In the genomic region with DNA sequence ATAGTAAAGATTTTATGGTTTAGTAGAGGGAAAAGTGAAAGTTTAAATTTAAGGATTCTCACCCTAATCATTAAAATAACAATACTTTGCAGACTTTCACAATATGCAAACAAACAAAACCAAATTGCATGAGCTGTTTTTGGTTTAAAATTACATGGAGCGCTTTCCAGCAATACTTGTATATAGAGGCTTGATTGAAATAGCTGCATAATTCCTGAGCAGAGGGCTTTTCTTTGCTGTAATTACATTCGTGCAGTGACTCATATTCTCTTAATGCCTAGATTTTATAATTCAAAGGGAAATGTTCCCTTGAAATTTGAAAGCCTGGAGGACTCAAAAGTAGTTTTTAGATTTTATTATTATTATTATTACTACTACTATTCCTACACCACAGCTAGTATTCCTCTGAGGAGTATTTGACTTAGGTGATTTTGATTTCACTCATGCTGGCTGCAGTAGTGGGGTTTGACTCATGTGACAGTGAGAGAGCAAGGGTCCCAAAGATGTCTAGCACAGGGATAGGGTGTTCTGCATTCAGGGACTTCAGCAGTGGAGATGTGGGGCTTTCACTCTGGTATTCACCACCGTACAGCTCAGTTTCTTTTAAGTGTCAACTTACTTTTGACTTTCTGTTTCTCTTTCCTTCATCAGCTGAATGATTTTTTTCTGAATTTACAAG, we compare ENCODE assay signal across 12 cellular contexts.
A peak's percentile ranks its signal among the peaks of the same experiment; 100 is the strongest.
DNase-seq lines count a peak whose midpoint lies in the region; ATAC-seq, FAIRE-seq and TF ChIP-seq lines count a peak whose summit lies in the region.
"Had no signal": no experiment of that assay in that cellular context is flagged by ENCODE, and none has a peak within 500 bp of the region (broad histone marks: within the 10 kb centered on the region; RNA-seq: fewer than 3 reads in every experiment).

No MANE protein-coding gene starts in this region.

- H3K4me1 ChIP-seq in HUES48 (ENCODE audit: control insufficient read depth, insufficient read depth, low read length) (peaks cover 12% of the 10 kb centered on the region), esophagus squamous epithelium (no peaks in the 10 kb centered on the region), colonic mucosa (no peaks in the 10 kb centered on the region)

- H3K9ac ChIP-seq in HUES48 (ENCODE audit: low read depth, low read length) (no peak overlapping the region), colonic mucosa (ENCODE audit: low read depth in 2 of 2, low read length in 2 of 2) (no peak overlapping the region)

- H3K9me3 ChIP-seq in HUES48 (ENCODE audit: control insufficient read depth, insufficient read depth, low read length) (peaks cover 4% of the 10 kb centered on the region; the same call in 1 of the 2 replicates), esophagus squamous epithelium (no peaks in the 10 kb centered on the region), colonic mucosa (no peaks in the 10 kb centered on the region)

- 42 to 46% methylated on average over 3 of the region's 3 CpGs for WGBS in esophagus squamous epithelium, 2 donors

- intact Hi-C loops in esophagus squamous epithelium (cut with DNase I) = no loop called here
- intact Hi-C loops in colonic mucosa (cut with DNase I) = no loop called here

- peak; percentile 85 for ATAC-seq in GM19467 (IDR thresholded peaks at IDR 0.05; ENCODE audit: unreplicated experiment)
- ATAC-seq in HG02884 (IDR thresholded peaks at IDR 0.05; ENCODE audit: unreplicated experiment) = peak; percentile 70

- H3K36me3 ChIP-seq in HUES48 (ENCODE audit: control insufficient read depth, insufficient read depth, low read length) (no peaks in the 10 kb centered on the region), esophagus squamous epithelium (no peaks in the 10 kb centered on the region), colonic mucosa (no peaks in the 10 kb centered on the region)

- no peaks in the 10 kb centered on the region for H3K27me3 ChIP-seq in HUES48 (ENCODE audit: control insufficient read depth, insufficient read depth, low read length)
- no peaks in the 10 kb centered on the region for H3K27me3 ChIP-seq in esophagus squamous epithelium
- H3K27me3 ChIP-seq in colonic mucosa = no peaks in the 10 kb centered on the region

- FAIRE-seq in GM18507 (lab: Jason Lieb, UNC) = peak; percentile 67
- FAIRE-seq: H54 had no signal

- H3K4me3 ChIP-seq in HUES48 (ENCODE audit: low read depth, low read length) (peak overlapping the region; percentile 13; the same call in 1 of the 2 replicates), esophagus squamous epithelium (no peak overlapping the region), colonic mucosa (no peak overlapping the region)

- DNase-seq in GM18507 (ENCODE audit: extremely low spot score, insufficient read length, low read depth) (no peak), DMS79 treated with DMSO at 0.1 percent for 48 hours (lab: John Stamatoyannopoulos, UW) (no peak), superior temporal gyrus (ENCODE audit: extremely low spot score) (no peak), esophagus squamous epithelium (lab: John Stamatoyannopoulos, UW) (no peak), colonic mucosa (no peak)
- DNase-seq: activated CD4-positive, CD25-positive, alpha-beta regulatory T cell; naive B cell; NCI-H1092 treated with DMSO at 0.1 percent for 48 hours had no signal

- H3K27ac ChIP-seq in HUES48 (ENCODE audit: low read depth, low read length) (no peak overlapping the region), esophagus squamous epithelium (no peak overlapping the region), colonic mucosa (no peak overlapping the region)

- no peak for TF ChIP-seq POLR2A in esophagus squamous epithelium (IDR thresholded peaks at IDR 0.05)

- TF ChIP-seq CTCF in esophagus squamous epithelium (IDR thresholded peaks at IDR 0.05) = no peak
- no peak for TF ChIP-seq CTCF in colonic mucosa (IDR thresholded peaks at IDR 0.05)
